Comparison of ENCODE assay signal across 13 cellular contexts in genomic region chr1:91871994-91872393, GRCh38. TPM values are rescaled to one million over a fixed set of nuclear protein-coding genes. Genes with fewer than 3 reads are reported as not detected.
A peak's percentile ranks its signal among the peaks of the same experiment; 100 is the strongest.
DNase-seq lines count a peak whose midpoint lies in the region; ATAC-seq, FAIRE-seq and TF ChIP-seq lines count a peak whose summit lies in the region.
"Had no signal": no experiment of that assay in that cellular context is flagged by ENCODE, and none has a peak within 500 bp of the region (broad histone marks: within the 10 kb centered on the region; RNA-seq: fewer than 3 reads in every experiment).

No MANE protein-coding gene starts in this region.

- no peak for TF ChIP-seq EP300 in GM12878 (IDR thresholded peaks at IDR 0.05; ENCODE audit: borderline replicate concordance in 1 of 2, control insufficient read depth in 1 of 2, low read depth in 2 of 2, low read length in 2 of 2)

- H3K36me3 Mint-ChIP-seq in CD14-positive monocyte = no peaks in the 10 kb centered on the region
- H3K36me3 Mint-ChIP-seq: brain had no signal

- no peak overlapping the region for H3K4me3 ChIP-seq in right cardiac atrium (ENCODE audit: low read length)
- no peak overlapping the region for H3K4me3 ChIP-seq in left ventricle myocardium inferior
- no peak overlapping the region for H3K4me3 ChIP-seq in GM12878
- H3K4me3 ChIP-seq: upper lobe of left lung had no signal

- H3K27me3 ChIP-seq in right cardiac atrium (ENCODE audit: control insufficient read depth, insufficient read depth) = no peaks in the 10 kb centered on the region
- H3K27me3 ChIP-seq in left ventricle myocardium inferior (ENCODE audit: low read depth) = no peaks in the 10 kb centered on the region
- H3K27me3 ChIP-seq in GM12878 (replicated peaks in 1 of 2; ENCODE audit: control insufficient read depth in 2 of 2, insufficient read depth in 2 of 2, low read length in 1 of 2) = no peaks in the 10 kb centered on the region
- H3K27me3 ChIP-seq: upper lobe of left lung had no signal

- RAD21 ChIA-PET in GM12878 (lab: Charles Lee; ENCODE audit: unreplicated experiment) = no interaction called here

- H3K9ac ChIP-seq in GM12878 (ENCODE audit: control insufficient read depth, insufficient read depth, low read length) = no peak overlapping the region
- H3K9ac ChIP-seq: parathyroid adenoma had no signal

- H3K4me3 Mint-ChIP-seq in CD14-positive monocyte = no peak overlapping the region

- no peak for TF ChIP-seq POLR2A in GM12878 (IDR thresholded peaks at IDR 0.05; ENCODE audit: low read depth, low read length)

- no peaks in the 10 kb centered on the region for H3K9me3 Mint-ChIP-seq in CD14-positive monocyte

- CTCF ChIA-PET in GM12878 (lab: Yijun Ruan, JAX) = interaction anchor here (0.9 to 1.6 kb wide), 2 partner anchors 12 to 18 kb away, joined by 3 read pairs; no protein-coding TSS in a partner anchor

- H3K9me3 ChIP-seq in right cardiac atrium (ENCODE audit: control insufficient read depth, low read length) (no peaks in the 10 kb centered on the region), left ventricle myocardium inferior (replicated peaks) (no peaks in the 10 kb centered on the region), GM12878 (replicated peaks; ENCODE audit: control insufficient read depth, insufficient read depth, low read length) (no peaks in the 10 kb centered on the region)
- H3K9me3 ChIP-seq: upper lobe of left lung had no signal

- DNase-seq in right cardiac atrium = no peak
- DNase-seq in left ventricle myocardium inferior = no peak
- DNase-seq in GM12878 (ENCODE audit: low read depth, low spot score) = no peak
- no peak for DNase-seq in left lobe of liver (ENCODE audit: low spot score)
- no peak for DNase-seq in CD14-positive monocyte (ENCODE audit: low spot score)
- no peak for DNase-seq in KBM-7
- DNase-seq in NCI-H128 (lab: John Stamatoyannopoulos, UW; ENCODE audit: unreplicated experiment) = no peak
- DNase-seq: mesendoderm, upper lobe of left lung had no signal

- H4K20me1 ChIP-seq in GM12878 (ENCODE audit: control insufficient read depth, insufficient read depth) = no peaks in the 10 kb centered on the region

- no peak for TF ChIP-seq RAD21 in GM12878 (IDR thresholded peaks at IDR 0.05; ENCODE audit: insufficient read depth, low read depth, low read length)

- TF ChIP-seq CTCF in left ventricle myocardium inferior (IDR thresholded peaks at IDR 0.05; ENCODE audit: borderline replicate concordance) (no peak), GM12878 (IDR thresholded peaks at IDR 0.05 in 2 of 3, conservative IDR thresholded peaks at IDR 0.05 in 1 of 3; ENCODE audit: control insufficient read depth in 2 of 3, extremely low read depth in 1 of 3, insufficient read depth in 1 of 3, low read depth in 3 of 3, low read length in 3 of 3) (no peak), CD14-positive monocyte (IDR thresholded peaks at IDR 0.05) (no peak)

- H3K36me3 ChIP-seq in left ventricle myocardium inferior = no peaks in the 10 kb centered on the region
- no peaks in the 10 kb centered on the region for H3K36me3 ChIP-seq in GM12878 (ENCODE audit: control insufficient read depth in 2 of 2, insufficient read depth in 2 of 2, low read length in 1 of 2)
- H3K36me3 ChIP-seq: upper lobe of left lung had no signal

- in situ Hi-C loops in GM12878 (cut with MboI) (no loop called here), KBM-7 (cut with MboI; ENCODE audit: low pct_unique_long_range_greater_than_20kb, low sequenced_read_pairs) (no loop called here)

- BruUV-seq in GM12878 (replicated peaks; lab: Mats Ljungman, UMichigan) = no TSS peak

- peaks cover 15% of the 10 kb centered on the region for H3K4me1 ChIP-seq in right cardiac atrium (ENCODE audit: control insufficient read depth, insufficient read depth, low read length)
- peaks cover 71% of the 10 kb centered on the region for H3K4me1 ChIP-seq in left ventricle myocardium inferior
- peaks cover 20% of the 10 kb centered on the region for H3K4me1 ChIP-seq in GM12878 (ENCODE audit: control insufficient read depth, insufficient read depth, low read length)
- H3K4me1 ChIP-seq: parathyroid adenoma had no signal

- no peak overlapping the region for H3K27ac Mint-ChIP-seq in CD14-positive monocyte

- WGBS in right cardiac atrium = 34% methylated on average over 2 of the region's 2 CpGs
- 97% methylated on average over 2 of the region's 2 CpGs for WGBS in GM12878 (ENCODE audit: insufficient coverage, insufficient replicate concordance, low lambda C conversion rate, missing lambda C conversion rate)

- no peak overlapping the region for H2AFZ ChIP-seq in GM12878 (ENCODE audit: control insufficient read depth, low read depth, low read length)
- H2AFZ ChIP-seq: parathyroid adenoma had no signal

- ATAC-seq in right cardiac atrium (peak; percentile 30 to 60), GM12878 (no peak), left lobe of liver (peak; percentile 48), GM19463 (IDR thresholded peaks at IDR 0.05; ENCODE audit: unreplicated experiment) (no peak)

- H3K27me3 Mint-ChIP-seq in CD14-positive monocyte (ENCODE audit: low read depth in 3 of 3) = peaks cover 5 to 10% (median 8%) of the 10 kb centered on the region in 3 donors

- H3K79me2 ChIP-seq in GM12878 (ENCODE audit: control insufficient read depth, insufficient read depth, low read length) = peaks cover 2% of the 10 kb centered on the region

- intact Hi-C loops in right cardiac atrium (cut with DNase I) = no loop called here
- intact Hi-C loops in left ventricle myocardium inferior (cut with micrococcal nuclease) = no loop called here
- intact Hi-C loops in GM12878 (cut with micrococcal nuclease; ENCODE audit: unreplicated experiment) = no loop called here
- intact Hi-C loops in CD14-positive monocyte (cut with micrococcal nuclease) = no loop called here

- H3K4me1 Mint-ChIP-seq in CD14-positive monocyte = no peaks in the 10 kb centered on the region

- SMC1A ChIA-PET in GM12878 (lab: Charles Lee; ENCODE audit: uncharacterized antibody, unreplicated experiment) = interaction anchor here (0.9 to 1.9 kb wide), 5 partner anchors 12 to 359 kb away, joined by 3 to 8 read pairs (median 4); no protein-coding TSS in a partner anchor

- H3K27ac ChIP-seq in right cardiac atrium (ENCODE audit: low read length) (no peak overlapping the region), left ventricle myocardium inferior (replicated peaks) (no peak overlapping the region), GM12878 (ENCODE audit: control insufficient read depth, insufficient read depth) (no peak overlapping the region)
- H3K27ac ChIP-seq: HL-60, parathyroid adenoma, upper lobe of left lung had no signal

- FAIRE-seq in GM12878 (lab: Jason Lieb, UNC) = no peak

- POLR2A ChIA-PET in GM12878 (lab: Charles Lee) = no interaction called here

- 0 out of 2 replicates have a peak overlapping the region, but pooled peaks have one; percentile 36 for H3K4me2 ChIP-seq in GM12878 (ENCODE audit: control insufficient read depth, insufficient read depth)

TF ChIP-seq in GM12878, 131 proteins besides CTCF, POLR2A, EP300 and RAD21 (continues in another document):
- TF ChIP-seq FOS (IDR thresholded peaks at IDR 0.05; ENCODE audit: borderline replicate concordance, extremely low read depth, insufficient read length) (no peak), CBX5 (IDR thresholded peaks at IDR 0.05; ENCODE audit: low read depth) (no peak), YY1 (IDR thresholded peaks at IDR 0.05; ENCODE audit: low read depth, low read length) (no peak), CREM (IDR thresholded peaks at IDR 0.05; ENCODE audit: low read depth) (no peak), SMAD1 (IDR thresholded peaks at IDR 0.05; ENCODE audit: low read depth, partially characterized antibody) (no peak), HSF1 (IDR thresholded peaks at IDR 0.05; ENCODE audit: low read depth, low read length) (no peak), FOXM1 (IDR thresholded peaks at IDR 0.05; ENCODE audit: low read depth, low read length) (no peak), MTA2 (IDR thresholded peaks at IDR 0.05; ENCODE audit: low read depth) (no peak), POLR2AphosphoS2 (IDR thresholded peaks at IDR 0.05; ENCODE audit: low read depth, low read length) (no peak)

RNA-seq across cellular contexts. Expression of gene TGFBR3, which starts 14.0 kb away (rescaled TPM):
- total RNA-seq in right cardiac atrium (10 to 100 TPM; 36.4 to 52.4 (median 39.2) TPM), left ventricle myocardium inferior (24.6 TPM), GM12878 (2014; rRNA removed) (15.1 and 17.3 TPM in 2 replicates), GM12878 (2014; rRNA removed; fragmentation: Illumina TruSeq; extraction: Trizol) (10.1 and 11.1 TPM in 2 replicates), GM12878 (2021) (16.5 and 18.6 TPM in 2 replicates), left lobe of liver (9.3 TPM)
- polyA plus RNA-seq in right cardiac atrium (14.5 TPM), GM12878 (2011; rRNA removed) (7.8 and 9.3 TPM in 2 replicates), GM12878 (2014; fragmentation: Illumina TruSeq; extraction: Trizol) (15.4 and 22.5 TPM in 2 replicates), GM12878 (2014; fragmentation: Nextera tagmentation; extraction: Ambion mirVana) (1 to 10 TPM; 2.7 to 3.1 TPM), GM12878 (2014; rRNA removed) (6.4 and 7.0 TPM in 2 replicates), GM12878 (2016; fragmentation: Nextera tagmentation; extraction: Ambion mirVana) (10 to 100 TPM; 14.2 to 16.5 TPM), CD14-positive monocyte (under 1 TPM; 0.20 to 0.28 TPM)
- total RNA-seq in GM12878 (2013; cell fraction: nucleolus; rRNA removed) = 2.4 and 3.2 TPM in 2 replicates
- polyA plus RNA-seq in GM12878 (2011; ENCODE audit: low read depth) = 1.6 TPM
- polyA plus RNA-seq in GM12878 (2011; cell fraction: cytosol; rRNA removed) = 8.2 and 8.4 TPM in 2 replicates
- polyA plus RNA-seq in GM12878 (2011; cell fraction: nucleus; rRNA removed) = 6.4 and 9.2 TPM in 2 replicates
- 2.6 and 3.7 TPM in 2 replicates for polyA plus RNA-seq in GM12878 (2012)
- 28.4 and 29.7 TPM in 2 replicates for polyA minus RNA-seq in GM12878 (2011; rRNA and poly(A)+ RNA removed)
- polyA minus RNA-seq in GM12878 (2011; cell fraction: cytosol; rRNA and poly(A)+ RNA removed) = 9.1 TPM in 2 replicates
- polyA minus RNA-seq in GM12878 (2011; cell fraction: nucleus; rRNA and poly(A)+ RNA removed) = 13.8 and 24.5 TPM in 2 replicates

Comparison
In these comparisons a context has a peak if more than half of its experiments do, and no peak if none do; other contexts are left out.
1. ATAC-seq: peak in right cardiac atrium (2 of 2) and left lobe of liver (single experiment); none in GM12878 (single experiment) and GM19463 (single experiment).